ENCODE assay signal across 8 cellular contexts in the genomic region with DNA sequence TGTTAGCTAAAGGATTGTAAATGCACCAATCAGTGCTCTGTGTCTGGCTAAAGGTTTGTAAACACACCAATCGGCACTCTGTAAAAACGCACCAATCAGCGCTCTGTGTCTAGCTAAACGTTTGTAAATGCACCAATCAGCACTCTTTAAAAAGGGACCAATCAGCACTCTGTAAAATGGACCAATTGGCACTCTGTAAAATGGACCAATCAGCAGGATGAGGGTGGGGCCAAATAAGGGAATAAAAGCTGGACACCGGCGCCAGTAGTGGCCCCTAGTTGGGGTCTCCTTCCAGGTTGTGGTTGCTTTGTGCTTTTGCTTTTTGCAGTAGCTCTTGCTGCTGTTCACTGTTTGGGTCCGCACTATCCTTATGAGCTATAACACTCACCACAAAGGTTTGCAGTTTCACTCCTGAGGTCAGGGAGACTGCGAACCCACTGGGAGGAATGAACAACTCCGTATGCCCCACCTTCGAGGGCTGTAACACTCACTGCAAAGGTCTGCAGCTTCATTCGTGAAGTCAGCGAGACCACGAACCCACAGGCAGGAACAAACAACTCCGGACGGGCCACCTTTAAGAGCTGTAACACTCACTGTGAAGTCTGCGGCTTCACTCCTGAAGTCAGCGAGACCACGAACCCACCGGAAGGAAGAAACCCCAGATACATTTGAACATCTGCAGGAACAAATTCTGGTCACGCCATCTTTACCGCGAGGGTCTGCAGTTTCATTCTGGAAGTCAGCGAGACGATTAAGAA.
A peak's percentile ranks its signal among the peaks of the same experiment; 100 is the strongest.
DNase-seq lines count a peak whose midpoint lies in the region; ATAC-seq and TF ChIP-seq lines count a peak whose summit lies in the region.

No MANE protein-coding gene starts in this region.

- H3K4me3 ChIP-seq in ACC112 (ENCODE audit: low read depth, low read length): peak overlapping the region; percentile 84

- no peaks in the 10 kb centered on the region for H3K27me3 ChIP-seq in ACC112 (ENCODE audit: insufficient read depth, low read length)

- no peak overlapping the region for H2AFZ ChIP-seq in ACC112 (ENCODE audit: low read length, unreplicated experiment)

- ATAC-seq in GM19372 (IDR thresholded peaks at IDR 0.05; ENCODE audit: low read depth, unreplicated experiment) (peak; percentile 39), HG03457 (IDR thresholded peaks at IDR 0.05; ENCODE audit: unreplicated experiment) (peak; percentile 57)

- TF ChIP-seq POLR2A in erythroblast (IDR thresholded peaks at IDR 0.05; ENCODE audit: low read length): peak; percentile 56

- H3K79me2 ChIP-seq in ACC112 (ENCODE audit: control insufficient read depth, insufficient read depth, low read length, unreplicated experiment): peaks cover 42% of the 10 kb centered on the region

- peaks cover 5% of the 10 kb centered on the region for H3K36me3 ChIP-seq in ACC112 (ENCODE audit: insufficient read depth, low read length)

- H3K27ac ChIP-seq in ACC112 (ENCODE audit: low read depth, low read length): no peak overlapping the region

- H3K4me1 ChIP-seq in ACC112 (ENCODE audit: control insufficient read depth, insufficient read depth, low read length, unreplicated experiment): peaks cover 14% of the 10 kb centered on the region

- peak; percentile 67 to 79 for DNase-seq in activated CD4-positive, alpha-beta T cell treated with anti-CD3 and anti-CD28 coated beads, Interleukin-2, amount 50 U/mL, for 48 hours
- peak; percentile 72 to 80 for DNase-seq in erythroblast (lab: John Stamatoyannopoulos, UW)
- peak; percentile 54 to 69 (median 59) for DNase-seq in stimulated activated CD4-positive, alpha-beta T cell treated with anti-CD3 and anti-CD28 coated beads, Interleukin-12 subunit alpha, Interleukin-12 subunit beta, amount 100 ng/mL, for 48 hours (ENCODE audit: low read depth in 2 of 3, low spot score in 1 of 3)
- no peak for DNase-seq in inferior parietal cortex (ENCODE audit: extremely low spot score)
- no peak for DNase-seq in NCI-H1436 treated with DMSO at 0.1 percent for 48 hours (lab: John Stamatoyannopoulos, UW)

Comparison
In these comparisons a context has a peak if more than half of its experiments do, and no peak if none do; other contexts are left out.
1. DNase-seq: peak in activated CD4-positive, alpha-beta T cell treated with anti-CD3 and anti-CD28 coated beads, Interleukin-2, amount 50 U/mL, for 48 hours (2 of 2), erythroblast (2 of 2) and stimulated activated CD4-positive, alpha-beta T cell treated with anti-CD3 and anti-CD28 coated beads, Interleukin-12 subunit alpha, Interleukin-12 subunit beta, amount 100 ng/mL, for 48 hours (3 of 3); none in inferior parietal cortex (single experiment) and NCI-H1436 treated with DMSO at 0.1 percent for 48 hours (single experiment).